ENCODE assay signal across 8 cellular contexts in the genomic region with DNA sequence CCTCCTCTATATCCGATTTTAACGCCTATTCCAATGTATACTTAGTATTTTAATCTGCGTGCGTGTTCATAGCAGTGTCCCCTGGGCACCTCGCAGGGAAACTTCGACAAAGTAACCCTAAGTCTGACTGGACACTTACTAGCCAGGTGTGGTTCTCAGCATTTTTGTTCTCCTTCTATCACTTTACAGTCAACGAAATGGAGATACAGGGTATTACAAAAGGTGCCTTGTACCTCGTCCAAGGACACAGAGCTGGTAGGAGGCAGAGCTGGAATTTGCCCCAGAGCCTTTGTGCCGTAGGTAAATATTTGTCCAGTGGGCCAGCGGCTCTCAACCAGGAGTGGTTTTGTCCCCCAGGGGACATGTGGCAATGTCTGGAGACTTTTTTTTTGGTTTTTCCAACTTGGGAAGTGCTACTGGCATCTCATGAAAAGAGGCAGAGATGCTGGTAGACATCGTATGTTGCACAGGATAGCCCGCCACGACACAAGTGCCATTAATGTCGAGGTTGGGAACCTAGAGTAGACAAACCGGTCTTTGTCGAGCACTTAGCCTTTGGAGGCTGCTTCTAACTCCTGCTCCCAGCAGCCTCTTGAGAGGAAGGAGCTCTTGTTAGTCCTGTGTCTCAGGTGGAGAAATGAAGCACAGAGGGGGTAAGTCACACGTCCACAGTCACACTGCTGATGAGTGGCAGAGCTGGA. TPM values are rescaled to one million over a fixed set of nuclear protein-coding genes. Genes with fewer than 3 reads are reported as not detected.
DNase-seq lines count a peak whose midpoint lies in the region; ATAC-seq and TF ChIP-seq lines count a peak whose summit lies in the region.

No MANE protein-coding gene starts in this region.

- WGBS in heart right ventricle, 2 donors: 62 to 63% methylated on average over 17 of the region's 17 CpGs
- 23% methylated on average over 17 of the region's 17 CpGs for WGBS in liver

- H3K4me3 ChIP-seq in heart right ventricle (peak overlapping the region; percentile 32 to 70 (median 64)), liver (ENCODE audit: low read depth in 1 of 3, low read length in 3 of 3) (peak overlapping the region; percentile 52 to 83 (median 67)), upper lobe of right lung (peak overlapping the region; percentile 62)

- intact Hi-C loops in heart right ventricle (cut with DNase I) (loop anchor here in 3 of 10 donors (5.0 to 10.0 kb wide), 2 partner anchors 35 to 173 kb away; a partner anchor contains a TSS), cardiac septum (cut with DNase I) (loop anchor here (10.0 kb wide), 1 partner anchor 173 kb away; a partner anchor contains a TSS), upper lobe of right lung (cut with DNase I) (no loop called here)

- peaks cover 1% of the 10 kb centered on the region for H3K36me3 Mint-ChIP-seq in activated naive CD8-positive, alpha-beta T cell treated with anti-CD3 and anti-CD28 coated beads, Interleukin-2, amount 10 ng/mL, durations not matched to agents 7 days and 5 days

- ATAC-seq in heart right ventricle (no peak), upper lobe of right lung (peak; percentile 19)
- ATAC-seq in activated naive CD8-positive, alpha-beta T cell treated with anti-CD3 and anti-CD28 coated beads, Interleukin-2, amount 10 ng/mL, durations not matched to agents 7 days and 5 days (ENCODE audit: low read depth): no peak

- H3K4me1 ChIP-seq in heart right ventricle (peaks cover 0 to 30% (median 17%) of the 10 kb centered on the region in 9 donors), liver (ENCODE audit: control insufficient read depth in 4 of 4, insufficient read depth in 4 of 4, low read length in 3 of 4) (peaks cover 13 to 71% (median 61%) of the 10 kb centered on the region in 4 donors), upper lobe of right lung (peaks cover 26% of the 10 kb centered on the region)

- no peak for TF ChIP-seq CTCF in heart right ventricle (IDR thresholded peaks at IDR 0.05)
- TF ChIP-seq CTCF in liver (IDR thresholded peaks at IDR 0.05; ENCODE audit: low read depth, low read length, missing input control): no peak
- TF ChIP-seq CTCF in upper lobe of right lung (IDR thresholded peaks at IDR 0.05): no peak

- no peaks in the 10 kb centered on the region for H3K27me3 Mint-ChIP-seq in activated naive CD8-positive, alpha-beta T cell treated with anti-CD3 and anti-CD28 coated beads, Interleukin-2, amount 10 ng/mL, durations not matched to agents 7 days and 5 days

- H3K27ac Mint-ChIP-seq in activated naive CD8-positive, alpha-beta T cell treated with anti-CD3 and anti-CD28 coated beads, Interleukin-2, amount 10 ng/mL, durations not matched to agents 7 days and 5 days: peak overlapping the region; percentile 73

- peak overlapping the region in 8 of 10 donors; percentile 55 to 90 (median 86) for H3K27ac ChIP-seq in heart right ventricle
- H3K27ac ChIP-seq in liver (ENCODE audit: low read depth in 1 of 2, low read length in 2 of 2): peak overlapping the region; percentile 90
- peak overlapping the region; percentile 94 for H3K27ac ChIP-seq in upper lobe of right lung

- H3K36me3 ChIP-seq in heart right ventricle (peaks cover 0 to 16% (median 0%) of the 10 kb centered on the region in 9 donors), liver (ENCODE audit: control insufficient read depth in 4 of 4, insufficient read depth in 3 of 4, low read depth in 1 of 4, low read length in 3 of 4) (peaks cover 0 to 3% (median under 1%) of the 10 kb centered on the region in 4 donors), upper lobe of right lung (peaks cover under 1% of the 10 kb centered on the region)

- H3K4me3 Mint-ChIP-seq in activated naive CD8-positive, alpha-beta T cell treated with anti-CD3 and anti-CD28 coated beads, Interleukin-2, amount 10 ng/mL, durations not matched to agents 7 days and 5 days: peak overlapping the region; percentile 88

- peaks cover 29% of the 10 kb centered on the region for H3K4me1 Mint-ChIP-seq in activated naive CD8-positive, alpha-beta T cell treated with anti-CD3 and anti-CD28 coated beads, Interleukin-2, amount 10 ng/mL, durations not matched to agents 7 days and 5 days

- peak overlapping the region; percentile 61 to 90 for H3K9ac ChIP-seq in liver (ENCODE audit: low read depth in 1 of 2, low read length in 2 of 2)

- H3K9me3 Mint-ChIP-seq in activated naive CD8-positive, alpha-beta T cell treated with anti-CD3 and anti-CD28 coated beads, Interleukin-2, amount 10 ng/mL, durations not matched to agents 7 days and 5 days: no peaks in the 10 kb centered on the region

- TF ChIP-seq RAD21 in liver (IDR thresholded peaks at IDR 0.05): peak; percentile 45 to 54

- DNase-seq in heart right ventricle: no peak
- DNase-seq in cardiac septum (ENCODE audit: low spot score): no peak
- DNase-seq in activated naive CD8-positive, alpha-beta T cell treated with anti-CD3 and anti-CD28 coated beads, Interleukin-2, amount 10 ng/mL, durations not matched to agents 7 days and 5 days: no peak
- DNase-seq in upper lobe of right lung: peak; percentile 79
- no peak for DNase-seq in activated CD4-positive, CD25-positive, alpha-beta regulatory T cell (lab: John Stamatoyannopoulos, UW)
- no peak for DNase-seq in SK-N-DZ (ENCODE audit: low spot score)
- no peak for DNase-seq in NCI-H1694 treated with DMSO at 0.1 percent for 48 hours (lab: John Stamatoyannopoulos, UW)

- POLR2A ChIA-PET in activated naive CD8-positive, alpha-beta T cell treated with anti-CD3 and anti-CD28 coated beads, Interleukin-2, amount 10 ng/mL, durations not matched to agents 7 days and 5 days (lab: Charles Lee): interaction anchor here (1.3 to 4.2 kb wide), 2 partner anchors 21 to 61 kb away, joined by 3 to 35 read pairs; a partner anchor contains a TSS

- no peaks in the 10 kb centered on the region for H3K27me3 ChIP-seq in heart right ventricle
- no peaks in the 10 kb centered on the region for H3K27me3 ChIP-seq in liver (ENCODE audit: control insufficient read depth in 4 of 4, insufficient read depth in 4 of 4, low read length in 3 of 4)
- no peaks in the 10 kb centered on the region for H3K27me3 ChIP-seq in upper lobe of right lung

- no peaks in the 10 kb centered on the region for H3K9me3 ChIP-seq in heart right ventricle
- no peaks in the 10 kb centered on the region for H3K9me3 ChIP-seq in liver (ENCODE audit: control insufficient read depth in 4 of 4, low read length in 3 of 4)
- H3K9me3 ChIP-seq in upper lobe of right lung: no peaks in the 10 kb centered on the region

TF ChIP-seq in liver, 16 proteins besides CTCF, POLR2A, EP300 and RAD21 (continues in another document):
- TF ChIP-seq EGR1 (IDR thresholded peaks at IDR 0.05; ENCODE audit: low read depth in 2 of 2): peak in 1 of 2 donors; percentile 48
- TF ChIP-seq, protein P1, sequence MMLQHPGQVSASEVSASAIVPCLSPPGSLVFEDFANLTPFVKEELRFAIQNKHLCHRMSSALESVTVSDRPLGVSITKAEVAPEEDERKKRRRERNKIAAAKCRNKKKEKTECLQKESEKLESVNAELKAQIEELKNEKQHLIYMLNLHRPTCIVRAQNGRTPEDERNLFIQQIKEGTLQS (IDR thresholded peaks at IDR 0.05): no peak

RNA-seq across cellular contexts. Expression of a gene that starts 1.1 kb away (rescaled TPM):
- total RNA-seq in heart right ventricle (10 to 100 TPM; 15.1 to 25.1 (median 22.2) TPM), cardiac septum (22.9 TPM), liver (10 to 100 TPM; 16.0 to 26.1 TPM), upper lobe of right lung (37.3 TPM)
- polyA plus RNA-seq in heart right ventricle (10 to 100 TPM; 22.8 to 25.6 TPM), liver (10 to 100 TPM in 1 of 2 donors, 1 to 10 TPM in 1; 6.1 to 30.4 TPM)
- total RNA-seq in activated naive CD8-positive, alpha-beta T cell treated with anti-CD3 and anti-CD28 coated beads, Interleukin-2, amount 10 ng/mL, durations not matched to agents 7 days and 5 days: 10 to 100 TPM; 31.7 to 37.4 TPM
- 12.2 and 31.6 TPM in 2 replicates for polyA plus RNA-seq in SK-N-DZ (2014; cell fraction: cytosol; rRNA removed)
- 63.4 and 87.1 TPM in 2 replicates for polyA plus RNA-seq in SK-N-DZ (2014; cell fraction: nucleus; rRNA removed)

RNA-seq across cellular contexts. Expression of a gene that starts 21.1 kb away (rescaled TPM):
- total RNA-seq in heart right ventricle (10 to 100 TPM; 18.5 to 47.2 (median 25.7) TPM), cardiac septum (29.5 TPM), liver (10 to 100 TPM; 17.6 to 23.6 TPM), upper lobe of right lung (40.7 TPM)
- polyA plus RNA-seq in heart right ventricle (10 to 100 TPM; 42.3 to 42.8 TPM), liver (10 to 100 TPM in 1 of 2 donors, 1 to 10 TPM in 1; 2.9 to 20.1 TPM)
- total RNA-seq in activated naive CD8-positive, alpha-beta T cell treated with anti-CD3 and anti-CD28 coated beads, Interleukin-2, amount 10 ng/mL, durations not matched to agents 7 days and 5 days: 10 to 100 TPM; 29.1 to 32.2 TPM
- polyA plus RNA-seq in SK-N-DZ (2014; cell fraction: cytosol; rRNA removed): 11.9 and 15.2 TPM in 2 replicates
- polyA plus RNA-seq in SK-N-DZ (2014; cell fraction: nucleus; rRNA removed): 10.7 and 19.6 TPM in 2 replicates

RNA-seq across cellular contexts. Expression of a gene that starts 33.6 kb away (rescaled TPM):
- total RNA-seq in heart right ventricle (not detected), cardiac septum (not detected), liver (not detected), upper lobe of right lung (not detected)
- polyA plus RNA-seq in heart right ventricle (not detected), liver (under 1 TPM; 0.08 to 0.63 TPM)
- not detected for total RNA-seq in activated naive CD8-positive, alpha-beta T cell treated with anti-CD3 and anti-CD28 coated beads, Interleukin-2, amount 10 ng/mL, durations not matched to agents 7 days and 5 days
- polyA plus RNA-seq in SK-N-DZ (2014; cell fraction: cytosol; rRNA removed): not detected in 2 replicates
- not detected in 2 replicates for polyA plus RNA-seq in SK-N-DZ (2014; cell fraction: nucleus; rRNA removed)

RNA-seq across cellular contexts. Expression of a gene that starts 55.3 kb away (rescaled TPM):
- total RNA-seq in heart right ventricle (not detected), cardiac septum (not detected), liver (under 1 TPM in 1 of 2 donors, not detected in 1; 0.08 TPM), upper lobe of right lung (0.20 TPM)
- polyA plus RNA-seq in heart right ventricle (under 1 TPM in 1 of 2 donors, not detected in 1; 0.06 TPM), liver (not detected)
- under 1 TPM in 1 of 2 experiments, not detected in 1; 0.20 TPM for total RNA-seq in activated naive CD8-positive, alpha-beta T cell treated with anti-CD3 and anti-CD28 coated beads, Interleukin-2, amount 10 ng/mL, durations not matched to agents 7 days and 5 days
- 0.19 TPM in 1 of 2 replicates, not detected in the other for polyA plus RNA-seq in SK-N-DZ (2014; cell fraction: cytosol; rRNA removed)
- 0.29 TPM in 1 of 2 replicates, not detected in the other for polyA plus RNA-seq in SK-N-DZ (2014; cell fraction: nucleus; rRNA removed)

RNA-seq across cellular contexts. Expression of a gene that starts 59.8 kb away (rescaled TPM):
- total RNA-seq in heart right ventricle: not detected
- polyA plus RNA-seq in heart right ventricle: not detected
- total RNA-seq in cardiac septum: not detected
- total RNA-seq in activated naive CD8-positive, alpha-beta T cell treated with anti-CD3 and anti-CD28 coated beads, Interleukin-2, amount 10 ng/mL, durations not matched to agents 7 days and 5 days: not detected
- not detected for total RNA-seq in liver
- polyA plus RNA-seq in liver: not detected
- total RNA-seq in upper lobe of right lung: not detected
- not detected in 2 replicates for polyA plus RNA-seq in SK-N-DZ (2014; cell fraction: cytosol; rRNA removed)
- not detected in 2 replicates for polyA plus RNA-seq in SK-N-DZ (2014; cell fraction: nucleus; rRNA removed)
